In the genomic region with DNA sequence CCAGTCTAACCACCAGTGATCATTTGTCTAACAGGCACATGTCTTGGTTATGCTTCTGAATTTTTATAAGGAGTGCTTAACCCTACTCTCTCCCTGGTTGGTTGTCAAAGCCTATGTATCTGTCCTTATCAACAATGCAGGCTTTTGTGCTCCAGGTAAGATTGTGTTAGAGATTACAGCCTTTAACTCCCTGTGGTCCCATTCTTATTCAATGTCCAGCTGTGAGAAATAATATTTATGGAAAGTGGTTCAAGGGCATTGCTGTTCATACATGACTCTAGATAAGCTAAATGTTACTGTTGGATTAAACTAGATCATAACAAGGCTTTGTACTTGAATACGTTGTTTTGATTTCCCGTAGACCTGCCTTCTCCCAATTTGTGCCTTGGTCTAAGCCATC, we compare ENCODE assay signal across 23 cellular contexts.
DNase-seq lines count a peak whose midpoint lies in the region; TF ChIP-seq lines count a peak whose summit lies in the region.
"Had no signal": no experiment of that assay in that cellular context is flagged by ENCODE, and none has a peak within 500 bp of the region (broad histone marks: within the 10 kb centered on the region; RNA-seq: fewer than 3 reads in every experiment).

No MANE protein-coding gene starts in this region.

- H3K27ac ChIP-seq in mesendoderm (ENCODE audit: low read depth, low read length) (no peak overlapping the region), adrenal gland (no peak overlapping the region)
- H3K27ac ChIP-seq: 22Rv1; A549; BLaER1 treated with 17β-estradiol and CSF1 and Interleukin-3, amounts not matched to agents 10 nM and 100 nM; C4-2B had no signal

- H3K56ac ChIP-seq in mesendoderm (ENCODE audit: low read length): no peak overlapping the region

- no peak overlapping the region for H3K4ac ChIP-seq in mesendoderm (ENCODE audit: low read depth, low read length)

- H3K9me3 ChIP-seq in adrenal gland (replicated peaks in 1 of 3): no peaks in the 10 kb centered on the region
- H3K9me3 ChIP-seq: A549; BLaER1 treated with 17β-estradiol and CSF1 and Interleukin-3, amounts not matched to agents 10 nM and 100 nM; Caco-2 had no signal

- TF ChIP-seq CTCF in adrenal gland (IDR thresholded peaks at IDR 0.05): no peak

- no peak for TF ChIP-seq POLR2A in adrenal gland (IDR thresholded peaks at IDR 0.05)

- H3K79me1 ChIP-seq in mesendoderm (ENCODE audit: low read length): no peaks in the 10 kb centered on the region

- no peak overlapping the region for H2BK5ac ChIP-seq in mesendoderm (ENCODE audit: low read length)

- DNase-seq in NCI-H748 (lab: John Stamatoyannopoulos, UW; ENCODE audit: unreplicated experiment) (peak; percentile 1), NCI-H748 treated with DMSO at 0.1 percent for 48 hours (lab: John Stamatoyannopoulos, UW) (no peak), NCI-H146 (lab: John Stamatoyannopoulos, UW) (peak; percentile 92), mesendoderm (peak; percentile 62), cerebellar nuclear complex (lab: John Stamatoyannopoulos, UW) (no peak), adrenal gland (no peak)
- DNase-seq: AML-193; Caco-2; Calu3; CD4-positive, alpha-beta T cell; CD8-positive, alpha-beta T cell; DMS 273 treated with DMSO at 0.1 percent for 48 hours; DMS153; DMS53; DMS79; DND-41; EL; GDM1 had no signal

- no peak overlapping the region for H3K23ac ChIP-seq in mesendoderm (ENCODE audit: low read length)

- H2BK15ac ChIP-seq in mesendoderm (replicated peaks; ENCODE audit: low read depth): no peak overlapping the region

- H3K4me1 ChIP-seq in mesendoderm (ENCODE audit: control insufficient read depth, low read depth, low read length) (peaks cover 1% of the 10 kb centered on the region), adrenal gland (replicated peaks in 1 of 2) (no peaks in the 10 kb centered on the region)
- H3K4me1 ChIP-seq: A549 had no signal

- no peak overlapping the region for H2AK5ac ChIP-seq in mesendoderm (ENCODE audit: low read length)

- intact Hi-C loops in adrenal gland (cut with DNase I): no loop called here

- H2BK120ac ChIP-seq in mesendoderm (ENCODE audit: low read depth, low read length): no peak overlapping the region

- H3K36me3 ChIP-seq in mesendoderm (ENCODE audit: control insufficient read depth, insufficient read depth, low read length) (no peaks in the 10 kb centered on the region), adrenal gland (replicated peaks in 1 of 2) (no peaks in the 10 kb centered on the region)
- H3K36me3 ChIP-seq: BLaER1 treated with 17β-estradiol and CSF1 and Interleukin-3, amounts not matched to agents 10 nM and 100 nM had no signal

- WGBS in mesendoderm (ENCODE audit: extremely low coverage, insufficient coverage, low lambda C conversion rate): no CpG with 5 or more reads among the region's 2 CpGs
- WGBS in adrenal gland, 4 donors: 48 to 93% (median 67%) methylated on average over 2 of the region's 2 CpGs

- H3K4me3 ChIP-seq in mesendoderm (ENCODE audit: low read length) (no peak overlapping the region), adrenal gland (no peak overlapping the region)
- H3K4me3 ChIP-seq: A549; BLaER1 treated with 17β-estradiol and CSF1 and Interleukin-3, amounts not matched to agents 10 nM and 100 nM; GM12878 had no signal

- H3K9ac ChIP-seq in mesendoderm (ENCODE audit: low read length): no peak overlapping the region
- H3K9ac ChIP-seq: BLaER1 treated with 17β-estradiol and CSF1 and Interleukin-3, amounts not matched to agents 10 nM and 100 nM had no signal

- H3K18ac ChIP-seq in mesendoderm (ENCODE audit: low read length): no peak overlapping the region

- H4K5ac ChIP-seq in mesendoderm (ENCODE audit: low read length): no peak overlapping the region

- H4K8ac ChIP-seq in mesendoderm (ENCODE audit: low read depth, low read length): no peak overlapping the region

- no peaks in the 10 kb centered on the region for H3K79me2 ChIP-seq in mesendoderm (ENCODE audit: control insufficient read depth, insufficient read depth, low read length)

- H3K4me2 ChIP-seq in mesendoderm (ENCODE audit: low read length): no peak overlapping the region
- H3K4me2 ChIP-seq: A549; BLaER1 treated with 17β-estradiol and CSF1 and Interleukin-3, amounts not matched to agents 10 nM and 100 nM had no signal

- no peaks in the 10 kb centered on the region for H3K27me3 ChIP-seq in mesendoderm (ENCODE audit: insufficient read depth, low read length, poor library complexity)
- no peaks in the 10 kb centered on the region for H3K27me3 ChIP-seq in adrenal gland
- H3K27me3 ChIP-seq: BLaER1 treated with 17β-estradiol and CSF1 and Interleukin-3, amounts not matched to agents 10 nM and 100 nM had no signal

Comparison
In these comparisons a context has a peak if more than half of its experiments do, and no peak if none do; other contexts are left out.
1. DNase-seq: peak in NCI-H748 (single experiment), NCI-H146 (single experiment) and mesendoderm (single experiment); none in NCI-H748 treated with DMSO at 0.1 percent for 48 hours (single experiment), cerebellar nuclear complex (0 of 2) and adrenal gland (0 of 7).